Comparison of ENCODE assay signal across 8 cellular contexts in the genomic region with DNA sequence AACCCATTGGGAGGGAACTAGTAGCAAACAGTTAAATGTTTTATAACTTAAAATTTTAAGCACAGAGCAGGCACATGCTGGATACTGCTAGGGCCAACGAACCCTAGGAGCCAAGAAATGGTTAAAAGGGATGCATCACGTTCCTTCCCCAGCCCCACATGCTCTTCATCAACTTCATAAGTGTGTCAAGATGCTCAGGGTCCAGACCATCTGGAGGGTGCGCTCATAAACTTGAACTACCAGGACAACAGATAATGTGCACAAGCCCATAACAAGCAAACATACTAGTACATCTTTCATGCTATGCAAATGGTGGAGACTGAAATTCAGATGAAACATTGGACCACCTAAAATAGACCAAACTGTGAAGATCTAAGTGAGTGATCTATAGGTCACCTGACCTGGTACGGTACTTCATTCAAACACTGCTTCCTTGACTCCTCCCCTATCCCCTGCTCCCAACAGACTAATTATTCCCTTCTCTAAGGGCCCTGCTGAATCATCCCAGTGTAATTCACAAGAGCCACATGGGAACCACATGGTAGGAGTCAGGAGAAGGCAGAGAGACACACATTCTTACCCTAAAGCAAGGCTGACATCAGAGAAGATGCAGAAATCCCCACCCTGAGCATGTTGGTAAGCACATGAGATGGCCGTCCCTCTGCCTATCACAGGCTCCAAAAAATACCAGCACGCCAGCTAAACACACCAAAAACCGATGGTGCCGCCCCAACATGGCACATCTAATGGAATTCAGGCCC.
A peak's percentile ranks its signal among the peaks of the same experiment; 100 is the strongest.
DNase-seq lines count a peak whose midpoint lies in the region; ATAC-seq lines count a peak whose summit lies in the region.

No MANE protein-coding gene starts in this region.

- no peaks in the 10 kb centered on the region for H3K9me3 Mint-ChIP-seq in activated T-cell treated with anti-CD3 and anti-CD28 coated beads, Interleukin-2, amount 50 U/mL, for 24 hours
- no peaks in the 10 kb centered on the region for H3K9me3 Mint-ChIP-seq in T-helper 2 cell treated with Interferon-gamma antibody and Interleukin-4, amounts not matched to agents 5 μg/mL and 100 μg/mL, for 36 hours

- H3K4me1 Mint-ChIP-seq in activated T-cell treated with anti-CD3 and anti-CD28 coated beads, Interleukin-2, amount 50 U/mL, for 24 hours (ENCODE audit: low read depth), result peaks cover 98% of the 10 kb centered on the region
- peaks cover 92% of the 10 kb centered on the region for H3K4me1 Mint-ChIP-seq in T-helper 2 cell treated with Interferon-gamma antibody and Interleukin-4, amounts not matched to agents 5 μg/mL and 100 μg/mL, for 36 hours (ENCODE audit: low read depth)

- H3K36me3 Mint-ChIP-seq in activated T-cell treated with anti-CD3 and anti-CD28 coated beads, Interleukin-2, amount 50 U/mL, for 24 hours (ENCODE audit: low read depth), result peaks cover 96% of the 10 kb centered on the region
- H3K36me3 Mint-ChIP-seq in T-helper 2 cell treated with Interferon-gamma antibody and Interleukin-4, amounts not matched to agents 5 μg/mL and 100 μg/mL, for 36 hours (ENCODE audit: low read depth), result peaks cover 74% of the 10 kb centered on the region

- peak; percentile 45 for ATAC-seq in stimulated activated naive CD8-positive, alpha-beta T cell treated with anti-CD3 and anti-CD28 coated beads, Interleukin-15, Interleukin-2, amounts not matched to agents 100 U/mL and 50 U/mL, for 24 hours
- ATAC-seq in GM21723 (IDR thresholded peaks at IDR 0.05; ENCODE audit: unreplicated experiment), result no peak
- no peak for ATAC-seq in HG03469 (IDR thresholded peaks at IDR 0.05; ENCODE audit: unreplicated experiment)

- H3K27me3 Mint-ChIP-seq in activated T-cell treated with anti-CD3 and anti-CD28 coated beads, Interleukin-2, amount 50 U/mL, for 24 hours, result no peaks in the 10 kb centered on the region
- no peaks in the 10 kb centered on the region for H3K27me3 Mint-ChIP-seq in T-helper 2 cell treated with Interferon-gamma antibody and Interleukin-4, amounts not matched to agents 5 μg/mL and 100 μg/mL, for 36 hours (ENCODE audit: low read depth)

- H3K27ac Mint-ChIP-seq in activated T-cell treated with anti-CD3 and anti-CD28 coated beads, Interleukin-2, amount 50 U/mL, for 24 hours, result peak overlapping the region; percentile 97
- H3K27ac Mint-ChIP-seq in T-helper 2 cell treated with Interferon-gamma antibody and Interleukin-4, amounts not matched to agents 5 μg/mL and 100 μg/mL, for 36 hours, result peak overlapping the region; percentile 93

- no peak for DNase-seq in activated T-cell treated with anti-CD3 and anti-CD28 coated beads, Interleukin-2, amount 50 U/mL, for 24 hours
- no peak for DNase-seq in activated T-cell treated with anti-CD3 and anti-CD28 coated beads for 4 hours
- no peak for DNase-seq in T-helper 2 cell treated with Interferon-gamma antibody and Interleukin-4, amounts not matched to agents 5 μg/mL and 100 μg/mL, for 36 hours (ENCODE audit: low spot score)
- DNase-seq in fibroblast of peridontal ligament (ENCODE audit: extremely low read depth), result peak; percentile 82
- DNase-seq in stimulated activated naive CD8-positive, alpha-beta T cell treated with anti-CD3 and anti-CD28 coated beads, Interleukin-15, Interleukin-2, amounts not matched to agents 100 U/mL and 50 U/mL, for 24 hours, result peak; percentile 48
- no peak for DNase-seq in NCI-H1417 treated with DMSO at 0.1 percent for 48 hours (lab: John Stamatoyannopoulos, UW)

- H3K4me3 Mint-ChIP-seq in activated T-cell treated with anti-CD3 and anti-CD28 coated beads, Interleukin-2, amount 50 U/mL, for 24 hours, result peak overlapping the region; percentile 96
- peak overlapping the region; percentile 98 for H3K4me3 Mint-ChIP-seq in T-helper 2 cell treated with Interferon-gamma antibody and Interleukin-4, amounts not matched to agents 5 μg/mL and 100 μg/mL, for 36 hours

Comparison
In these comparisons a context has a peak if more than half of its experiments do, and no peak if none do; other contexts are left out.
1. DNase-seq: peak in fibroblast of peridontal ligament (single experiment) and stimulated activated naive CD8-positive, alpha-beta T cell treated with anti-CD3 and anti-CD28 coated beads, Interleukin-15, Interleukin-2, amounts not matched to agents 100 U/mL and 50 U/mL, for 24 hours (single experiment); none in activated T-cell treated with anti-CD3 and anti-CD28 coated beads, Interleukin-2, amount 50 U/mL, for 24 hours (single experiment), activated T-cell treated with anti-CD3 and anti-CD28 coated beads for 4 hours (single experiment), T-helper 2 cell treated with Interferon-gamma antibody and Interleukin-4, amounts not matched to agents 5 μg/mL and 100 μg/mL, for 36 hours (single experiment) and NCI-H1417 treated with DMSO at 0.1 percent for 48 hours (single experiment).